Comparison of ENCODE assay signal across 25 cellular contexts in the genomic region with DNA sequence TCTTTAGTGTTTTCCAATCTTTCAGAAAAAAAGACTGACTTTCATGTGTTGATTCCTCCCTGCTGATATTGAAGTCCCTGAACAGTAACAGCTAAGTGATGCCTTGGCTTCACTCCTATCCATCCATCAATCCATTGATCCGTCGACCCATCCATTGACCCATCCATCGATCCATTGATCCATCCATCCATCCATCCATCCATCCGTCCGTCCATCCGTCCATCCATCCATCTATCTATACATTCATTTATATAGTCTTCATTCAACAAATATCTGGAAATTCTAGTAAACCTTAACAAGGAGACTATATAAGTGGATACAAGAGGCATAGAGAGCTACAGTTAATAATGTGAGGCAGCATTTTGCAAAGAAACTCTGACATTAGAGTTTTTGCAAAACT.
"Had no signal": no experiment of that assay in that cellular context is flagged by ENCODE, and none has a peak within 500 bp of the region (broad histone marks: within the 10 kb centered on the region; RNA-seq: fewer than 3 reads in every experiment).

No MANE protein-coding gene starts in this region.

- ATAC-seq: effector memory CD8-positive, alpha-beta T cell; esophagus mucosa; foreskin keratinocyte; gastrocnemius medialis; gastroesophageal sphincter; heart left ventricle; heart right ventricle had no signal

- H3K4me3 ChIP-seq: colonic mucosa, coronary artery, dorsolateral prefrontal cortex, esophagus muscularis mucosa, esophagus squamous epithelium, gastrocnemius medialis, gastroesophageal sphincter, heart left ventricle, heart right ventricle had no signal

- H3K27ac ChIP-seq: colonic mucosa, coronary artery, dorsolateral prefrontal cortex, epithelial cell of prostate, esophagus squamous epithelium, foreskin keratinocyte, gastrocnemius medialis, heart left ventricle, heart right ventricle had no signal

- H3K27ac Mint-ChIP-seq: dendritic cell treated with granulocyte-macrophage colony-stimulating factor and Interleukin-4, amounts not matched to agents 40 ng/mL and 50 ng/mL, for 4 days; effector memory CD8-positive, alpha-beta T cell; endodermal cell had no signal

- H3K4me3 Mint-ChIP-seq: dendritic cell treated with granulocyte-macrophage colony-stimulating factor and Interleukin-4, amounts not matched to agents 40 ng/mL and 50 ng/mL, for 4 days; effector memory CD8-positive, alpha-beta T cell; endodermal cell had no signal

- H3K27me3 ChIP-seq: colonic mucosa, dorsolateral prefrontal cortex, esophagus muscularis mucosa, esophagus squamous epithelium, foreskin keratinocyte, gastrocnemius medialis, gastroesophageal sphincter, heart left ventricle, heart right ventricle had no signal

- H3K9me3 ChIP-seq: colonic mucosa, esophagus muscularis mucosa, esophagus squamous epithelium, gastrocnemius medialis, gastroesophageal sphincter, heart left ventricle, heart right ventricle had no signal

- H3K36me3 ChIP-seq: colonic mucosa, esophagus muscularis mucosa, esophagus squamous epithelium, gastrocnemius medialis, gastroesophageal sphincter, heart left ventricle, heart right ventricle had no signal

- H3K4me1 ChIP-seq: colonic mucosa, foreskin keratinocyte, gastrocnemius medialis, heart left ventricle had no signal

- H3K9me3 Mint-ChIP-seq: dendritic cell treated with granulocyte-macrophage colony-stimulating factor and Interleukin-4, amounts not matched to agents 40 ng/mL and 50 ng/mL, for 4 days; effector memory CD8-positive, alpha-beta T cell; endodermal cell had no signal

- DNase-seq: colonic mucosa; cortex of kidney; dermis blood vessel endothelial cell; dorsolateral prefrontal cortex; effector CD4-positive, alpha-beta T cell; effector CD8-positive, alpha-beta T cell; effector memory CD4-positive, alpha-beta T cell; effector memory CD8-positive, alpha-beta T cell; endodermal cell; erythroblast; esophagus squamous epithelium; foreskin fibroblast; foreskin keratinocyte; foreskin melanocyte; gastrocnemius medialis; glutamatergic neuron; head of caudate nucleus; heart left ventricle; heart right ventricle had no signal
